ENCODE assay signal across 1 cellular context in the genomic region with DNA sequence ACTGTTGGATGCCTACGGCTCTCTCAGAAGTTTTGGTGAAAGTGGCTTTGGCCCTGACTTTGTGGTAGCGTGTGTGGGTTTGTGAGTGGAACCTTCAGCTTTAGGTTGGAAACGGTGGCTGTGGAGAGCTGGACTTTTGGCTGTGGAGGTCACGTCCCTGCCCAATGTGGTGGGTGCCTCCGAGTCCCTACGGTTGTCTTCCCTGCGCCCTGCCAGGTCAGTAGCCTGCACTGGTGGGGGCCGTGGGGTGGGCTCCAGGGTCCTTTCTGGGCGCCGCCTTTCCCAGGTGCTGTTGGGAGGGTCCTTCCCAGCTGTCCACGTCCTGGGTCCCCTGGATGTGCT.
TF ChIP-seq lines count a peak whose summit lies in the region.

No MANE protein-coding gene starts in this region.

TF ChIP-seq in A549, 52 proteins besides CTCF, POLR2A, EP300 and RAD21 (continued from another document):
- TF ChIP-seq, protein P1, sequence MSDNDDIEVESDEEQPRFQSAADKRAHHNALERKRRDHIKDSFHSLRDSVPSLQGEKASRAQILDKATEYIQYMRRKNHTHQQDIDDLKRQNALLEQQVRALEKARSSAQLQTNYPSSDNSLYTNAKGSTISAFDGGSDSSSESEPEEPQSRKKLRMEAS (IDR thresholded peaks at IDR 0.05) = no peak
- TF ChIP-seq, protein P2, sequence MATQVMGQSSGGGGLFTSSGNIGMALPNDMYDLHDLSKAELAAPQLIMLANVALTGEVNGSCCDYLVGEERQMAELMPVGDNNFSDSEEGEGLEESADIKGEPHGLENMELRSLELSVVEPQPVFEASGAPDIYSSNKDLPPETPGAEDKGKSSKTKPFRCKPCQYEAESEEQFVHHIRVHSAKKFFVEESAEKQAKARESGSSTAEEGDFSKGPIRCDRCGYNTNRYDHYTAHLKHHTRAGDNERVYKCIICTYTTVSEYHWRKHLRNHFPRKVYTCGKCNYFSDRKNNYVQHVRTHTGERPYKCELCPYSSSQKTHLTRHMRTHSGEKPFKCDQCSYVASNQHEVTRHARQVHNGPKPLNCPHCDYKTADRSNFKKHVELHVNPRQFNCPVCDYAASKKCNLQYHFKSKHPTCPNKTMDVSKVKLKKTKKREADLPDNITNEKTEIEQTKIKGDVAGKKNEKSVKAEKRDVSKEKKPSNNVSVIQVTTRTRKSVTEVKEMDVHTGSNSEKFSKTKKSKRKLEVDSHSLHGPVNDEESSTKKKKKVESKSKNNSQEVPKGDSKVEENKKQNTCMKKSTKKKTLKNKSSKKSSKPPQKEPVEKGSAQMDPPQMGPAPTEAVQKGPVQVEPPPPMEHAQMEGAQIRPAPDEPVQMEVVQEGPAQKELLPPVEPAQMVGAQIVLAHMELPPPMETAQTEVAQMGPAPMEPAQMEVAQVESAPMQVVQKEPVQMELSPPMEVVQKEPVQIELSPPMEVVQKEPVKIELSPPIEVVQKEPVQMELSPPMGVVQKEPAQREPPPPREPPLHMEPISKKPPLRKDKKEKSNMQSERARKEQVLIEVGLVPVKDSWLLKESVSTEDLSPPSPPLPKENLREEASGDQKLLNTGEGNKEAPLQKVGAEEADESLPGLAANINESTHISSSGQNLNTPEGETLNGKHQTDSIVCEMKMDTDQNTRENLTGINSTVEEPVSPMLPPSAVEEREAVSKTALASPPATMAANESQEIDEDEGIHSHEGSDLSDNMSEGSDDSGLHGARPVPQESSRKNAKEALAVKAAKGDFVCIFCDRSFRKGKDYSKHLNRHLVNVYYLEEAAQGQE (IDR thresholded peaks at IDR 0.05) = no peak
- TF ChIP-seq HDAC2 (IDR thresholded peaks at IDR 0.05) (no peak), HOXB13 (CRISPR knock-in tag; IDR thresholded peaks at IDR 0.05; ENCODE audit: low read depth) (no peak), EHMT2 (IDR thresholded peaks at IDR 0.05; ENCODE audit: low read depth) (no peak), NFE2L2 (conservative IDR thresholded peaks at IDR 0.05; ENCODE audit: low read length) (no peak), SREBF2 (IDR thresholded peaks at IDR 0.05) (no peak), ZFP36 (IDR thresholded peaks at IDR 0.05; ENCODE audit: borderline replicate concordance, partially characterized antibody) (no peak), ZNF302 (CRISPR knock-in tag; IDR thresholded peaks at IDR 0.05) (no peak), EHF (CRISPR knock-in tag; IDR thresholded peaks at IDR 0.05) (no peak)
- TF ChIP-seq, protein P3, sequence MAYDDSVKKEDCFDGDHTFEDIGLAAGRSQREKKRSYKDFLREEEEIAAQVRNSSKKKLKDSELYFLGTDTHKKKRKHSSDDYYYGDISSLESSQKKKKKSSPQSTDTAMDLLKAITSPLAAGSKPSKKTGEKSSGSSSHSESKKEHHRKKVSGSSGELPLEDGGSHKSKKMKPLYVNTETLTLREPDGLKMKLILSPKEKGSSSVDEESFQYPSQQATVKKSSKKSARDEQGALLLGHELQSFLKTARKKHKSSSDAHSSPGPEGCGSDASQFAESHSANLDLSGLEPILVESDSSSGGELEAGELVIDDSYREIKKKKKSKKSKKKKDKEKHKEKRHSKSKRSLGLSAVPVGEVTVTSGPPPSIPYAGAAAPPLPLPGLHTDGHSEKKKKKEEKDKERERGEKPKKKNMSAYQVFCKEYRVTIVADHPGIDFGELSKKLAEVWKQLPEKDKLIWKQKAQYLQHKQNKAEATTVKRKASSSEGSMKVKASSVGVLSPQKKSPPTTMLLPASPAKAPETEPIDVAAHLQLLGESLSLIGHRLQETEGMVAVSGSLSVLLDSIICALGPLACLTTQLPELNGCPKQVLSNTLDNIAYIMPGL (CRISPR knock-in tag; IDR thresholded peaks at IDR 0.05; ENCODE audit: borderline replicate concordance) = no peak
TF ChIP-seq in A549: peak in this region for 0.
